In genomic region chr15:72685925-72686794, GRCh38 we compare ENCODE assay signal across 1 cellular context.
A peak's percentile ranks its signal among the peaks of the same experiment; 100 is the strongest.
TF ChIP-seq lines count a peak whose summit lies in the region.

A gene with protein sequence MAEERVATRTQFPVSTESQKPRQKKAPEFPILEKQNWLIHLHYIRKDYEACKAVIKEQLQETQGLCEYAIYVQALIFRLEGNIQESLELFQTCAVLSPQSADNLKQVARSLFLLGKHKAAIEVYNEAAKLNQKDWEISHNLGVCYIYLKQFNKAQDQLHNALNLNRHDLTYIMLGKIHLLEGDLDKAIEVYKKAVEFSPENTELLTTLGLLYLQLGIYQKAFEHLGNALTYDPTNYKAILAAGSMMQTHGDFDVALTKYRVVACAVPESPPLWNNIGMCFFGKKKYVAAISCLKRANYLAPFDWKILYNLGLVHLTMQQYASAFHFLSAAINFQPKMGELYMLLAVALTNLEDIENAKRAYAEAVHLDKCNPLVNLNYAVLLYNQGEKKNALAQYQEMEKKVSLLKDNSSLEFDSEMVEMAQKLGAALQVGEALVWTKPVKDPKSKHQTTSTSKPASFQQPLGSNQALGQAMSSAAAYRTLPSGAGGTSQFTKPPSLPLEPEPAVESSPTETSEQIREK (plus strand): TSS chr15:72686207. CDS start chr15:72686228, 21 bp downstream.
A gene with protein sequence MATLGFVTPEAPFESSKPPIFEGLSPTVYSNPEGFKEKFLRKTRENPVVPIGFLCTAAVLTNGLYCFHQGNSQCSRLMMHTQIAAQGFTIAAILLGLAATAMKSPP (minus strand): TSS chr15:72686182. CDS start chr15:72676374, 9,808 bp downstream.

TF ChIP-seq in K562, 482 proteins besides CTCF, POLR2A, EP300 and RAD21 (continued from another document and continues in another):
- TF ChIP-seq, protein P1, sequence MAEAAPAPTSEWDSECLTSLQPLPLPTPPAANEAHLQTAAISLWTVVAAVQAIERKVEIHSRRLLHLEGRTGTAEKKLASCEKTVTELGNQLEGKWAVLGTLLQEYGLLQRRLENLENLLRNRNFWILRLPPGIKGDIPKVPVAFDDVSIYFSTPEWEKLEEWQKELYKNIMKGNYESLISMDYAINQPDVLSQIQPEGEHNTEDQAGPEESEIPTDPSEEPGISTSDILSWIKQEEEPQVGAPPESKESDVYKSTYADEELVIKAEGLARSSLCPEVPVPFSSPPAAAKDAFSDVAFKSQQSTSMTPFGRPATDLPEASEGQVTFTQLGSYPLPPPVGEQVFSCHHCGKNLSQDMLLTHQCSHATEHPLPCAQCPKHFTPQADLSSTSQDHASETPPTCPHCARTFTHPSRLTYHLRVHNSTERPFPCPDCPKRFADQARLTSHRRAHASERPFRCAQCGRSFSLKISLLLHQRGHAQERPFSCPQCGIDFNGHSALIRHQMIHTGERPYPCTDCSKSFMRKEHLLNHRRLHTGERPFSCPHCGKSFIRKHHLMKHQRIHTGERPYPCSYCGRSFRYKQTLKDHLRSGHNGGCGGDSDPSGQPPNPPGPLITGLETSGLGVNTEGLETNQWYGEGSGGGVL (CRISPR knock-in tag; IDR thresholded peaks at IDR 0.05), result no peak
- TF ChIP-seq ZNF431 (CRISPR knock-in tag; IDR thresholded peaks at IDR 0.05) (no peak), PATZ1 (CRISPR knock-in tag; IDR thresholded peaks at IDR 0.05; ENCODE audit: borderline replicate concordance) (no peak), KLF1 (tag; IDR thresholded peaks at IDR 0.05) (no peak), NR4A1 (CRISPR knock-in tag; IDR thresholded peaks at IDR 0.05) (no peak), NR4A1 (tag; IDR thresholded peaks at IDR 0.05) (no peak), ID3 (CRISPR knock-in tag; IDR thresholded peaks at IDR 0.05) (no peak), ID3 (tag; IDR thresholded peaks at IDR 0.05) (no peak), VEZF1 (CRISPR knock-in tag; IDR thresholded peaks at IDR 0.05) (peak; percentile 61), MEF2D (tag; conservative IDR thresholded peaks at IDR 0.05; ENCODE audit: low read depth) (no peak), TCF15 (CRISPR knock-in tag; IDR thresholded peaks at IDR 0.05) (no peak), CBX5 (IDR thresholded peaks at IDR 0.05; ENCODE audit: borderline replicate concordance, low read depth) (no peak), TRIM25 (IDR thresholded peaks at IDR 0.05; ENCODE audit: borderline replicate concordance) (no peak), MXI1 (IDR thresholded peaks at IDR 0.05; ENCODE audit: low read depth, low read length) (peak; percentile 79), BDP1 (IDR thresholded peaks at IDR 0.05; ENCODE audit: insufficient read depth, insufficient read length) (no peak), PURB (CRISPR knock-in tag; IDR thresholded peaks at IDR 0.05; ENCODE audit: low read depth) (no peak), OTX1 (CRISPR knock-in tag; IDR thresholded peaks at IDR 0.05) (peak; percentile 76; the same call in 1 of the 2 replicates), ZNF165 (CRISPR knock-in tag; IDR thresholded peaks at IDR 0.05; ENCODE audit: borderline replicate concordance) (no peak), FOXO4 (CRISPR knock-in tag; IDR thresholded peaks at IDR 0.05) (no peak), KDM5B (IDR thresholded peaks at IDR 0.05; ENCODE audit: insufficient replicate concordance, low read depth, low read length) (peak; percentile 85), BMI1 (IDR thresholded peaks at IDR 0.05; ENCODE audit: low read length) (peak; percentile 63; the same call in 1 of the 2 replicates), HMGN3 (IDR thresholded peaks at IDR 0.05; ENCODE audit: borderline replicate concordance, extremely low read depth, insufficient read length, low read depth, low read length) (no peak), TAF9B (IDR thresholded peaks at IDR 0.05; ENCODE audit: partially characterized antibody) (peak; percentile 81), ZNF695 (CRISPR knock-in tag; IDR thresholded peaks at IDR 0.05) (no peak), ZNF561 (CRISPR knock-in tag; conservative IDR thresholded peaks at IDR 0.05) (no peak), ZNF217 (CRISPR knock-in tag; IDR thresholded peaks at IDR 0.05) (no peak), CTCFL (IDR thresholded peaks at IDR 0.05; ENCODE audit: borderline replicate concordance, insufficient read depth, low read depth, low read length, poor library complexity, severe bottlenecking) (no peak), ZNF75A (CRISPR knock-in tag; IDR thresholded peaks at IDR 0.05) (no peak), TCF3 (CRISPR knock-in tag; IDR thresholded peaks at IDR 0.05) (no peak), TEAD1 (CRISPR knock-in tag; IDR thresholded peaks at IDR 0.05) (no peak), PTTG1 (tag; IDR thresholded peaks at IDR 0.05; ENCODE audit: low read depth) (no peak), ZNF24 (IDR thresholded peaks at IDR 0.05) (no peak)
- TF ChIP-seq, protein P2, sequence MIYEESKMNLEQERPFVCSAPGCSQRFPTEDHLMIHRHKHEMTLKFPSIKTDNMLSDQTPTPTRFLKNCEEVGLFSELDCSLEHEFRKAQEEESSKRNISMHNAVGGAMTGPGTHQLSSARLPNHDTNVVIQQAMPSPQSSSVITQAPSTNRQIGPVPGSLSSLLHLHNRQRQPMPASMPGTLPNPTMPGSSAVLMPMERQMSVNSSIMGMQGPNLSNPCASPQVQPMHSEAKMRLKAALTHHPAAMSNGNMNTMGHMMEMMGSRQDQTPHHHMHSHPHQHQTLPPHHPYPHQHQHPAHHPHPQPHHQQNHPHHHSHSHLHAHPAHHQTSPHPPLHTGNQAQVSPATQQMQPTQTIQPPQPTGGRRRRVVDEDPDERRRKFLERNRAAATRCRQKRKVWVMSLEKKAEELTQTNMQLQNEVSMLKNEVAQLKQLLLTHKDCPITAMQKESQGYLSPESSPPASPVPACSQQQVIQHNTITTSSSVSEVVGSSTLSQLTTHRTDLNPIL (CRISPR knock-in tag; IDR thresholded peaks at IDR 0.05), result no peak
- TF ChIP-seq, protein P3, sequence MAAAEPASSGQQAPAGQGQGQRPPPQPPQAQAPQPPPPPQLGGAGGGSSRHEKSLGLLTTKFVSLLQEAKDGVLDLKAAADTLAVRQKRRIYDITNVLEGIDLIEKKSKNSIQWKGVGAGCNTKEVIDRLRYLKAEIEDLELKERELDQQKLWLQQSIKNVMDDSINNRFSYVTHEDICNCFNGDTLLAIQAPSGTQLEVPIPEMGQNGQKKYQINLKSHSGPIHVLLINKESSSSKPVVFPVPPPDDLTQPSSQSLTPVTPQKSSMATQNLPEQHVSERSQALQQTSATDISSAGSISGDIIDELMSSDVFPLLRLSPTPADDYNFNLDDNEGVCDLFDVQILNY (CRISPR knock-in tag; IDR thresholded peaks at IDR 0.05), result 0 out of 2 replicates have a peak, but pooled peaks have one; percentile 38
- TF ChIP-seq, protein P4, sequence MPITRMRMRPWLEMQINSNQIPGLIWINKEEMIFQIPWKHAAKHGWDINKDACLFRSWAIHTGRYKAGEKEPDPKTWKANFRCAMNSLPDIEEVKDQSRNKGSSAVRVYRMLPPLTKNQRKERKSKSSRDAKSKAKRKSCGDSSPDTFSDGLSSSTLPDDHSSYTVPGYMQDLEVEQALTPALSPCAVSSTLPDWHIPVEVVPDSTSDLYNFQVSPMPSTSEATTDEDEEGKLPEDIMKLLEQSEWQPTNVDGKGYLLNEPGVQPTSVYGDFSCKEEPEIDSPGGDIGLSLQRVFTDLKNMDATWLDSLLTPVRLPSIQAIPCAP (CRISPR knock-in tag; IDR thresholded peaks at IDR 0.05; ENCODE audit: borderline replicate concordance), result no peak
- TF ChIP-seq, protein P5, sequence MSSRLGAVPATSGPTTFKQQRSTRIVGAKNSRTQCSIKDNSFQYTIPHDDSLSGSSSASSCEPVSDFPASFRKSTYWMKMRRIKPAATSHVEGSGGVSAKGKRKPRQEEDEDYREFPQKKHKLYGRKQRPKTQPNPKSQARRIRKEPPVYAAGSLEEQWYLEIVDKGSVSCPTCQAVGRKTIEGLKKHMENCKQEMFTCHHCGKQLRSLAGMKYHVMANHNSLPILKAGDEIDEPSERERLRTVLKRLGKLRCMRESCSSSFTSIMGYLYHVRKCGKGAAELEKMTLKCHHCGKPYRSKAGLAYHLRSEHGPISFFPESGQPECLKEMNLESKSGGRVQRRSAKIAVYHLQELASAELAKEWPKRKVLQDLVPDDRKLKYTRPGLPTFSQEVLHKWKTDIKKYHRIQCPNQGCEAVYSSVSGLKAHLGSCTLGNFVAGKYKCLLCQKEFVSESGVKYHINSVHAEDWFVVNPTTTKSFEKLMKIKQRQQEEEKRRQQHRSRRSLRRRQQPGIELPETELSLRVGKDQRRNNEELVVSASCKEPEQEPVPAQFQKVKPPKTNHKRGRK (tag; IDR thresholded peaks at IDR 0.05), result no peak
- TF ChIP-seq, protein P6, sequence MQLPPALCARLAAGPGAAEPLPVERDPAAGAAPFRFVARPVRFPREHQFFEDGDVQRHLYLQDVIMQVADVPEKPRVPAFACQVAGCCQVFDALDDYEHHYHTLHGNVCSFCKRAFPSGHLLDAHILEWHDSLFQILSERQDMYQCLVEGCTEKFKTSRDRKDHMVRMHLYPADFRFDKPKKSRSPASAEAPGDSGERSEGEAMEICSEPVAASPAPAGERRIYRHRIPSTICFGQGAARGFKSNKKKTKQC (CRISPR knock-in tag; IDR thresholded peaks at IDR 0.05), result no peak
